ENCODE assay signal across 11 cellular contexts in genomic region chr1:207682872-207683434, GRCh38. TPM values are rescaled to one million over a fixed set of nuclear protein-coding genes. Genes with fewer than 3 reads are reported as not detected.
"Had no signal": no experiment of that assay in that cellular context is flagged by ENCODE, and none has a peak within 500 bp of the region (broad histone marks: within the 10 kb centered on the region; RNA-seq: fewer than 3 reads in every experiment).

No MANE protein-coding gene starts in this region.

RNA-seq across cellular contexts. Expression of gene CR1L, which starts 38.0 kb away (rescaled TPM):
- total RNA-seq: activated CD4-positive, alpha-beta memory T cell treated with anti-CD3 and anti-CD28 coated beads for 36 hours; activated CD4-positive, alpha-beta memory T cell treated with anti-CD3 and anti-CD28 coated beads, Interleukin-2, amount 10 ng/mL, durations not matched to agents 7 days and 5 days; activated CD4-positive, alpha-beta T cell treated with anti-CD3 and anti-CD28 coated beads for 36 hours; activated CD4-positive, alpha-beta T cell treated with anti-CD3 and anti-CD28 coated beads, Interleukin-2, amount 10 ng/mL, durations not matched to agents 24 days and 14 days; activated CD4-positive, alpha-beta T cell treated with anti-CD3 and anti-CD28 coated beads, Interleukin-2, amount 10 ng/mL, durations not matched to agents 7 days and 5 days; activated CD8-positive, alpha-beta memory T cell treated with anti-CD3 and anti-CD28 coated beads for 36 hours; activated CD8-positive, alpha-beta memory T cell treated with anti-CD3 and anti-CD28 coated beads, Interleukin-2, amount 10 ng/mL, durations not matched to agents 7 days and 5 days; activated CD8-positive, alpha-beta T cell treated with anti-CD3 and anti-CD28 coated beads for 36 hours; activated CD8-positive, alpha-beta T cell treated with anti-CD3 and anti-CD28 coated beads, Interleukin-2, amount 10 ng/mL, durations not matched to agents 7 days and 5 days; T-helper 1 cell treated with Interleukin-12 subunit alpha and Interleukin-12 subunit beta and Interleukin-4 antibody, amounts not matched to agents 30 ng/mL and 1 ng/mL, for 36 hours; T-helper 2 cell treated with Interferon-gamma antibody and Interleukin-4, amounts not matched to agents 100 ng/mL and 5 ng/mL, for 36 hours had no signal
